ENCODE assay signal across 8 cellular contexts in genomic region chr14:49879683-49880204, GRCh38. TPM values are rescaled to one million over a fixed set of nuclear protein-coding genes. Genes with fewer than 3 reads are reported as not detected.
DNase-seq lines count a peak whose midpoint lies in the region; ATAC-seq and TF ChIP-seq lines count a peak whose summit lies in the region.

No MANE protein-coding gene starts in this region.

- H3K4me3 ChIP-seq in CD4-positive, CD25-positive, alpha-beta regulatory T cell (ENCODE audit: low read depth, low read length): no peak overlapping the region
- H3K4me3 ChIP-seq in fibroblast of the aortic adventitia (ENCODE audit: low read depth, low read length): no peak overlapping the region

- no peak overlapping the region for H3K27ac ChIP-seq in CD4-positive, CD25-positive, alpha-beta regulatory T cell (ENCODE audit: insufficient read depth, low read length, poor library complexity, severe bottlenecking)

- H3K27me3 Mint-ChIP-seq in CD4-positive, CD25-positive, alpha-beta regulatory T cell: no peaks in the 10 kb centered on the region

- H3K9me3 Mint-ChIP-seq in CD4-positive, CD25-positive, alpha-beta regulatory T cell: peaks cover 0 to 2% (median 0%) of the 10 kb centered on the region in 7 donors

- no peaks in the 10 kb centered on the region for H3K36me3 ChIP-seq in CD4-positive, CD25-positive, alpha-beta regulatory T cell (ENCODE audit: control insufficient read depth, insufficient read depth, low read length)

- H3K4me1 ChIP-seq in CD4-positive, CD25-positive, alpha-beta regulatory T cell (ENCODE audit: control insufficient read depth, insufficient read depth, low read length, poor library complexity, severe bottlenecking): peaks cover 8% of the 10 kb centered on the region

- H3K36me3 Mint-ChIP-seq in CD4-positive, CD25-positive, alpha-beta regulatory T cell: no peaks in the 10 kb centered on the region

- peak; percentile 73 for TF ChIP-seq CTCF in fibroblast of the aortic adventitia (IDR thresholded peaks at IDR 0.05; ENCODE audit: insufficient read depth, low read length)

- peak; percentile 89 to 91 for ATAC-seq in CD4-positive, CD25-positive, alpha-beta regulatory T cell (ENCODE audit: low read depth in 2 of 2)
- peak; percentile 85 for ATAC-seq in GM18907 (IDR thresholded peaks at IDR 0.05; ENCODE audit: unreplicated experiment)
- peak; percentile 63 for ATAC-seq in HG03196 (IDR thresholded peaks at IDR 0.05; ENCODE audit: unreplicated experiment)

- peak; percentile 32 to 86 (median 64) for DNase-seq in CD4-positive, CD25-positive, alpha-beta regulatory T cell
- peak; percentile 90 for DNase-seq in NOMO-1 treated with DMSO at 0.1 percent for 48 hours (lab: John Stamatoyannopoulos, UW; ENCODE audit: unreplicated experiment)
- peak; percentile 75 for DNase-seq in activated CD8-positive, alpha-beta memory T cell treated with anti-CD3 and anti-CD28 coated beads, Interleukin-2, amount 50 U/mL, for 48 hours
- peak; percentile 65 for DNase-seq in fibroblast of the aortic adventitia (ENCODE audit: low read depth)
- peak; percentile 19 for DNase-seq in retina
- DNase-seq in pons (ENCODE audit: low spot score): no peak

- no peaks in the 10 kb centered on the region for H3K27me3 ChIP-seq in CD4-positive, CD25-positive, alpha-beta regulatory T cell (ENCODE audit: control insufficient read depth, insufficient read depth, low read length)

- H3K9me3 ChIP-seq in CD4-positive, CD25-positive, alpha-beta regulatory T cell (ENCODE audit: control insufficient read depth in 2 of 2, low read length in 2 of 2): no peaks in the 10 kb centered on the region

- H3K4me3 Mint-ChIP-seq in CD4-positive, CD25-positive, alpha-beta regulatory T cell: no peak overlapping the region

- peaks cover 0 to 19% (median 10%) of the 10 kb centered on the region in 4 donors for H3K4me1 Mint-ChIP-seq in CD4-positive, CD25-positive, alpha-beta regulatory T cell

- H3K27ac Mint-ChIP-seq in CD4-positive, CD25-positive, alpha-beta regulatory T cell: peak overlapping the region in 2 of 3 donors; percentile 51 to 66

RNA-seq across cellular contexts. Expression of gene ARF6, which starts 13.1 kb away (rescaled TPM):
- total RNA-seq in CD4-positive, CD25-positive, alpha-beta regulatory T cell: 94.6 TPM
- polyA plus RNA-seq in CD4-positive, CD25-positive, alpha-beta regulatory T cell: 100 to 1,000 TPM; 148 to 171 (median 153) TPM
- 101 and 130 TPM in 2 replicates for total RNA-seq in fibroblast of the aortic adventitia (ENCODE audit: low replicate concordance)

RNA-seq across cellular contexts. Expression of gene NEMF, which starts 27.2 kb away (rescaled TPM):
- total RNA-seq in CD4-positive, CD25-positive, alpha-beta regulatory T cell: 79.6 TPM
- 10 to 100 TPM; 32.6 to 40.5 (median 36.1) TPM for polyA plus RNA-seq in CD4-positive, CD25-positive, alpha-beta regulatory T cell
- 63.9 and 140 TPM in 2 replicates for total RNA-seq in fibroblast of the aortic adventitia (ENCODE audit: low replicate concordance)
